Comparison of ENCODE assay signal across 21 cellular contexts in the genomic region with DNA sequence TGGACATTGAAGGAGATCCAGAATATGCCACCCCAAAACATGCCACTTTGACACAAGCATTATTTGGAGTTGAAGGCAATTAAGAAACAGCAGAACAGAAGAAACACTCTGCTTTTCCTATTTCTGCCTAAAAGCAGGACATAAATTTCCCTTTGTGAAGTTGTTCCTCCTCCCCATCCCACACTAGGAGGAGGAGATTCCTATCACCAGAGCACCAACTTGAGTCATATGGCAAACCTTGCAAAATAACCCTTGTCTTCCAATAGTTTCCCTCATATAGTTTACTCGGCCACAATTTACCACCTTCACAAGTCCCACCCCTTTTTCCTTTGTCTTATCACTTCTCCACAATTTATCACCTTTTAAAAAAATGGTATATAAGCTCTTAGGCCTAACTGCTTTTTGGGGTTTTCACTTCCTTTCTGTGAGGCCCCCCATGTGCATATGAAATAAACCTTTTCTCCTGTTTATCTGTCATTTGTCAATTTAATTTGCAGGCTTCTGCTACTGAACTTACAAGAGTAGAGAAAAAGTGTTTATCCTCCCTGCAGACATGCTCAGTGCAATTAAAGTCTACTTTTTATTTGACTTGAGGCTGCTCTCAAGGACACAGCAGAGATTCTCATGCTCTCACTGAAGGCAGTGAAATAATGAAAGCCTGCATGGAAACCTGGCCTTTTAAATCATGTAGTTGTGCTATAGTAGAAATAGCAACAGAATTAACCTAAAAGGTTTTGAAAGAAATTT. TPM values are rescaled to one million over a fixed set of nuclear protein-coding genes. Genes with fewer than 3 reads are reported as not detected.
DNase-seq lines count a peak whose midpoint lies in the region; ATAC-seq, FAIRE-seq and TF ChIP-seq lines count a peak whose summit lies in the region.
"Had no signal": no experiment of that assay in that cellular context is flagged by ENCODE, and none has a peak within 500 bp of the region (broad histone marks: within the 10 kb centered on the region; RNA-seq: fewer than 3 reads in every experiment).

No MANE protein-coding gene starts in this region.

- peak overlapping the region; percentile 5 for H3K4me3 Mint-ChIP-seq in neural crest cell
- no peak overlapping the region for H3K4me3 Mint-ChIP-seq in glutamatergic neuron (ENCODE audit: unreplicated experiment)

- DNase-seq in AG20443 (ENCODE audit: low spot score) = peak; percentile 63
- DNase-seq in HT1080 (ENCODE audit: low read depth) = peak; percentile 23
- peak; percentile 36 for DNase-seq in bronchial epithelial cell (ENCODE audit: low read depth)
- DNase-seq in neural crest cell (ENCODE audit: low read depth, low spot score) = no peak
- no peak for DNase-seq in RWPE1 (ENCODE audit: low spot score)
- DNase-seq in T-helper 1 cell = no peak
- no peak for DNase-seq in glutamatergic neuron
- DNase-seq: activated CD4-positive, alpha-beta T cell treated with anti-CD3 and anti-CD28 coated beads, Interleukin-2, amount 50 U/mL, for 48 hours; aorta; BE2C; DMS79; dorsolateral prefrontal cortex; kidney; NCI-H1436; NCI-H524 treated with DMSO at 0.1 percent for 48 hours; T-helper 2 cell had no signal

- no peaks in the 10 kb centered on the region for H3K36me3 ChIP-seq in bronchial epithelial cell (ENCODE audit: control insufficient read depth, insufficient read depth, low read length)
- H3K36me3 ChIP-seq: BE2C, tibial nerve had no signal

- peaks cover 6% of the 10 kb centered on the region for H3K36me3 Mint-ChIP-seq in neural crest cell (ENCODE audit: low read depth)
- no peaks in the 10 kb centered on the region for H3K36me3 Mint-ChIP-seq in glutamatergic neuron (ENCODE audit: unreplicated experiment)

- H3K27ac ChIP-seq in RWPE1 = no peak overlapping the region
- H3K27ac ChIP-seq: dorsolateral prefrontal cortex had no signal

- H3K27me3 Mint-ChIP-seq in neural crest cell (ENCODE audit: low read depth) = no peaks in the 10 kb centered on the region
- H3K27me3 Mint-ChIP-seq in glutamatergic neuron (ENCODE audit: unreplicated experiment) = no peaks in the 10 kb centered on the region
- H3K27me3 Mint-ChIP-seq: progenitor cell of endocrine pancreas had no signal

- H3K4me3 ChIP-seq in bronchial epithelial cell (ENCODE audit: low read depth, low read length) = no peak overlapping the region
- H3K4me3 ChIP-seq: dorsolateral prefrontal cortex, GM12878, tibial nerve had no signal

- no peak for TF ChIP-seq CTCF in bronchial epithelial cell (IDR thresholded peaks at IDR 0.05; ENCODE audit: insufficient read depth, low read length, severe bottlenecking)
- no peak for TF ChIP-seq CTCF in neural crest cell (conservative IDR thresholded peaks at IDR 0.05)
- TF ChIP-seq CTCF in RWPE1 (conservative IDR thresholded peaks at IDR 0.05; ENCODE audit: low read depth) = no peak
- TF ChIP-seq CTCF in glutamatergic neuron (IDR thresholded peaks at IDR 0.05; ENCODE audit: partially characterized antibody, unreplicated experiment) = no peak

- POLR2A ChIA-PET in RWPE1 (lab: Yijun Ruan, JAX; ENCODE audit: low non-redundant PET) = no interaction called here

- no peaks in the 10 kb centered on the region for H3K9me3 Mint-ChIP-seq in neural crest cell
- H3K9me3 Mint-ChIP-seq in glutamatergic neuron (ENCODE audit: unreplicated experiment) = peaks cover 4% of the 10 kb centered on the region

- no peaks in the 10 kb centered on the region for H3K27me3 ChIP-seq in bronchial epithelial cell (ENCODE audit: control insufficient read depth, insufficient read depth, low read length)
- H3K27me3 ChIP-seq: BE2C, dorsolateral prefrontal cortex, tibial nerve had no signal

- no peak for FAIRE-seq in bronchial epithelial cell (lab: Jason Lieb, UNC)
- FAIRE-seq: GM12878, kidney had no signal

- ATAC-seq in HG02623 (IDR thresholded peaks at IDR 0.05; ENCODE audit: unreplicated experiment) = no peak
- ATAC-seq: GM12878, Panc1 had no signal

- peaks cover 40% of the 10 kb centered on the region for H3K4me1 Mint-ChIP-seq in neural crest cell
- H3K4me1 Mint-ChIP-seq in glutamatergic neuron (ENCODE audit: low read depth, unreplicated experiment) = peaks cover 5% of the 10 kb centered on the region

- H3K27ac Mint-ChIP-seq in neural crest cell (ENCODE audit: unreplicated experiment) (no peak overlapping the region), glutamatergic neuron (ENCODE audit: unreplicated experiment) (no peak overlapping the region)
- H3K27ac Mint-ChIP-seq: progenitor cell of endocrine pancreas had no signal

- CTCF ChIA-PET in RWPE1 (lab: Yijun Ruan, JAX) = no interaction called here

RNA-seq across cellular contexts. Expression of a gene that starts 2.8 kb away (rescaled TPM):
- 10.5 and 12.8 TPM in 2 replicates for total RNA-seq in HT1080 (2014; rRNA removed; shearing (Covaris generic))
- polyA plus RNA-seq in HT1080 (2015; cell fraction: cytosol; rRNA removed) = 15.6 and 20.7 TPM in 2 replicates
- polyA plus RNA-seq in HT1080 (2015; cell fraction: nucleus; rRNA removed) = 13.3 and 13.8 TPM in 2 replicates
- 26.1 and 27.7 TPM in 2 replicates for total RNA-seq in bronchial epithelial cell
- 20.1 and 21.1 TPM in 2 replicates for total RNA-seq in neural crest cell
- 4.0 TPM for total RNA-seq in glutamatergic neuron (ENCODE audit: unreplicated experiment)

RNA-seq across cellular contexts. Expression of a gene that starts 52.8 kb away (rescaled TPM):
- 13.2 and 14.1 TPM in 2 replicates for total RNA-seq in HT1080 (2014; rRNA removed; shearing (Covaris generic))
- 17.1 and 17.4 TPM in 2 replicates for polyA plus RNA-seq in HT1080 (2015; cell fraction: cytosol; rRNA removed)
- polyA plus RNA-seq in HT1080 (2015; cell fraction: nucleus; rRNA removed) = 11.6 and 13.2 TPM in 2 replicates
- 1.7 and 2.1 TPM in 2 replicates for total RNA-seq in bronchial epithelial cell
- 3.2 and 3.3 TPM in 2 replicates for total RNA-seq in neural crest cell
- 1.2 TPM for total RNA-seq in glutamatergic neuron (ENCODE audit: unreplicated experiment)

Comparison
In these comparisons a context has a peak if more than half of its experiments do, and no peak if none do; other contexts are left out.
1. DNase-seq: peak in AG20443 (single experiment), HT1080 (single experiment) and bronchial epithelial cell (single experiment); none in neural crest cell (single experiment), RWPE1 (single experiment), T-helper 1 cell (0 of 5) and glutamatergic neuron (single experiment).